Comparison of ENCODE assay signal across 15 cellular contexts in the genomic region with DNA sequence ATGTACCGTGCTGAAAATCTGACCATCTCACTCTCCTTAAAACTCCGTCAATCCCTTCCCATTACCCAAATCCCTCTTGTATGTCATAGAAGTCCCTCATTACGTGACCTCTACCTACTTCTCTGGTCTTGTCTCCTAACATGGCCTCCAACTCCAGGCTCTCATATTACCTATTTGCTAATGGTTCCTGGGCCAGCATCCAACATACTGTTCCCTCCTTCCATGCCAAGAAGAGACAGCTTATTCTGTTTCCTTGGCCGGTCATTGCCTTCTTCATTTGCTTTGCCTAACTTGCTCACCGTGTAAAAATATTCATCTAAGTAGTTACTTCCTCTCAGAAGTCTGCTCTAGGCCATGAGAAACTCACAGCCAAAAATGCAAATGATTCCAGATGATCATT. TPM values are rescaled to one million over a fixed set of nuclear protein-coding genes. Genes with fewer than 3 reads are reported as not detected.
DNase-seq lines count a peak whose midpoint lies in the region; ATAC-seq and TF ChIP-seq lines count a peak whose summit lies in the region.
"Had no signal": no experiment of that assay in that cellular context is flagged by ENCODE, and none has a peak within 500 bp of the region (broad histone marks: within the 10 kb centered on the region; RNA-seq: fewer than 3 reads in every experiment).

No MANE protein-coding gene starts in this region.

- H2AFZ ChIP-seq in PC-3 (ENCODE audit: low read length) = peak overlapping the region; percentile 22; the same call in 1 of the 2 replicates

- H3K4me3 ChIP-seq in PC-3 (ENCODE audit: low read length) (no peak overlapping the region), skeletal muscle satellite cell (ENCODE audit: low read length) (no peak overlapping the region)

- peaks cover 2% of the 10 kb centered on the region for H3K27me3 Mint-ChIP-seq in activated CD4-positive, alpha-beta T cell treated with anti-CD3 and anti-CD28 coated beads, Interleukin-2, amount 10 ng/mL, durations not matched to agents 24 days and 14 days

- no peaks in the 10 kb centered on the region for H3K36me3 ChIP-seq in PC-3 (ENCODE audit: low read depth, low read length)
- no peaks in the 10 kb centered on the region for H3K36me3 ChIP-seq in skeletal muscle satellite cell (ENCODE audit: insufficient read depth, low read length)

- peaks cover 13% of the 10 kb centered on the region for H3K4me1 Mint-ChIP-seq in activated CD4-positive, alpha-beta T cell treated with anti-CD3 and anti-CD28 coated beads, Interleukin-2, amount 10 ng/mL, durations not matched to agents 24 days and 14 days

- TF ChIP-seq CTCF in PC-3 (conservative IDR thresholded peaks at IDR 0.05; ENCODE audit: low read depth, low read length) = no peak
- no peak for TF ChIP-seq CTCF in GM13977 (IDR thresholded peaks at IDR 0.05; ENCODE audit: extremely low read depth, insufficient read depth, missing control alignments)

- in situ Hi-C loops in GM13977 (cut with MboI; ENCODE audit: low pct_unique_long_range_greater_than_20kb, low sequenced_read_pairs, unreplicated experiment) = no loop called here

- peaks cover 7% of the 10 kb centered on the region for H3K9me3 Mint-ChIP-seq in activated CD4-positive, alpha-beta T cell treated with anti-CD3 and anti-CD28 coated beads, Interleukin-2, amount 10 ng/mL, durations not matched to agents 24 days and 14 days

- H3K36me3 Mint-ChIP-seq in activated CD4-positive, alpha-beta T cell treated with anti-CD3 and anti-CD28 coated beads, Interleukin-2, amount 10 ng/mL, durations not matched to agents 24 days and 14 days (ENCODE audit: low read depth) = peaks cover 2% of the 10 kb centered on the region

- ATAC-seq in PC-3 = peak; percentile 38
- ATAC-seq: activated CD4-positive, CD25-positive, alpha-beta regulatory T cell treated with anti-CD3 and anti-CD28 coated beads, Interleukin-2, amount 50 U/mL, for 24 hours; activated CD8-positive, alpha-beta memory T cell treated with anti-CD3 and anti-CD28 coated beads, Interleukin-2, amount 10 ng/mL, durations not matched to agents 7 days and 5 days had no signal

- DNase-seq in DMS 273 treated with DMSO at 0.1 percent for 48 hours (lab: John Stamatoyannopoulos, UW) (peak; percentile 24), PC-3 (no peak), fibroblast of peridontal ligament (ENCODE audit: extremely low read depth) (peak; percentile 74), GM13977 (ENCODE audit: low spot score) (no peak), NCI-H1436 (lab: John Stamatoyannopoulos, UW) (no peak), T1000 (lab: John Stamatoyannopoulos, UW) (no peak)
- DNase-seq in activated CD4-positive, alpha-beta T cell treated with anti-CD3 and anti-CD28 coated beads, Interleukin-2, amount 10 ng/mL, durations not matched to agents 24 days and 14 days = no peak
- DNase-seq: activated CD8-positive, alpha-beta memory T cell treated with anti-CD3 and anti-CD28 coated beads, Interleukin-2, amount 10 ng/mL, durations not matched to agents 7 days and 5 days; activated effector memory CD4-positive, alpha-beta T cell treated with anti-CD3 and anti-CD28 coated beads, Interleukin-2, amount 50 U/mL, for 16 hours; dermis blood vessel endothelial cell; KG1; kidney; nephron progenitor cell had no signal

- H3K27ac Mint-ChIP-seq in activated CD4-positive, alpha-beta T cell treated with anti-CD3 and anti-CD28 coated beads, Interleukin-2, amount 10 ng/mL, durations not matched to agents 24 days and 14 days = no peak overlapping the region
- H3K27ac Mint-ChIP-seq: activated CD8-positive, alpha-beta memory T cell treated with anti-CD3 and anti-CD28 coated beads, Interleukin-2, amount 10 ng/mL, durations not matched to agents 7 days and 5 days; nephron progenitor cell had no signal

- H3K79me2 ChIP-seq in PC-3 (ENCODE audit: low read length) = no peaks in the 10 kb centered on the region

- H3K27me3 ChIP-seq in PC-3 (ENCODE audit: low read length) = no peaks in the 10 kb centered on the region
- H3K27me3 ChIP-seq in skeletal muscle satellite cell (ENCODE audit: control insufficient read depth, insufficient read depth, low read length) = no peaks in the 10 kb centered on the region

- CTCF ChIA-PET in PC-3 (lab: Charles Lee) = no interaction called here

- no peaks in the 10 kb centered on the region for H4K20me1 ChIP-seq in PC-3 (ENCODE audit: low read length)

- no peaks in the 10 kb centered on the region for H3F3A ChIP-seq in PC-3 (ENCODE audit: low read length, unreplicated experiment)

- H3K4me2 ChIP-seq in PC-3 (ENCODE audit: low read length) = no peak overlapping the region
- H3K4me2 ChIP-seq in skeletal muscle satellite cell (ENCODE audit: low read length) = peak overlapping the region; percentile 7

- no TSS peak for BruUV-seq in PC-3 (replicated peaks; lab: Mats Ljungman, UMichigan)

- H3K4me3 Mint-ChIP-seq in activated CD4-positive, alpha-beta T cell treated with anti-CD3 and anti-CD28 coated beads, Interleukin-2, amount 10 ng/mL, durations not matched to agents 24 days and 14 days = no peak overlapping the region
- H3K4me3 Mint-ChIP-seq: activated CD8-positive, alpha-beta memory T cell treated with anti-CD3 and anti-CD28 coated beads, Interleukin-2, amount 10 ng/mL, durations not matched to agents 7 days and 5 days; nephron progenitor cell had no signal

- POLR2A ChIA-PET in PC-3 (lab: Charles Lee; ENCODE audit: unreplicated experiment) = interaction anchor here (0.5 kb wide), 1 partner anchor 101 kb away, joined by 9 read pairs; no protein-coding TSS in a partner anchor

- peak overlapping the region; percentile 60 for H3K27ac ChIP-seq in PC-3 (ENCODE audit: low read length)

- H3K4me1 ChIP-seq in PC-3 (ENCODE audit: insufficient read depth, low read length) (peaks cover 10% of the 10 kb centered on the region), skeletal muscle satellite cell (ENCODE audit: control insufficient read depth, insufficient read depth, low read length) (peaks cover 20% of the 10 kb centered on the region)

- no peaks in the 10 kb centered on the region for H3K9me2 ChIP-seq in PC-3 (replicated peaks; ENCODE audit: low read length)

- intact Hi-C loops in PC-3 (cut with micrococcal nuclease) = no loop called here
- intact Hi-C loops in activated CD4-positive, alpha-beta T cell treated with anti-CD3 and anti-CD28 coated beads, Interleukin-2, amount 10 ng/mL, durations not matched to agents 24 days and 14 days (cut with micrococcal nuclease) = no loop called here

- no peak overlapping the region for H3K9ac ChIP-seq in PC-3 (ENCODE audit: low read length)
- peak overlapping the region; percentile 3 for H3K9ac ChIP-seq in skeletal muscle satellite cell (ENCODE audit: low read depth, low read length)

- H3K9me3 ChIP-seq in PC-3 (ENCODE audit: low read length) (no peaks in the 10 kb centered on the region), skeletal muscle satellite cell (replicated peaks; ENCODE audit: low read length) (no peaks in the 10 kb centered on the region)

RNA-seq across cellular contexts. Expression of a gene that starts 8.9 kb away (rescaled TPM):
- 25.7 and 28.0 TPM in 2 replicates for total RNA-seq in PC-3 (2014; rRNA removed)
- 351 and 374 TPM in 2 replicates for total RNA-seq in skeletal muscle satellite cell (2012; rRNA removed)
- total RNA-seq in activated CD4-positive, alpha-beta T cell treated with anti-CD3 and anti-CD28 coated beads, Interleukin-2, amount 10 ng/mL, durations not matched to agents 24 days and 14 days = 65.1 and 68.2 TPM in 2 replicates

Comparison
In these comparisons a context has a peak if more than half of its experiments do, and no peak if none do; other contexts are left out.
1. DNase-seq: peak in DMS 273 treated with DMSO at 0.1 percent for 48 hours (single experiment) and fibroblast of peridontal ligament (single experiment); none in PC-3 (single experiment), activated CD4-positive, alpha-beta T cell treated with anti-CD3 and anti-CD28 coated beads, Interleukin-2, amount 10 ng/mL, durations not matched to agents 24 days and 14 days (single experiment), GM13977 (single experiment), NCI-H1436 (single experiment) and T1000 (single experiment).